ENCODE assay signal across 2 cellular contexts in the genomic region with DNA sequence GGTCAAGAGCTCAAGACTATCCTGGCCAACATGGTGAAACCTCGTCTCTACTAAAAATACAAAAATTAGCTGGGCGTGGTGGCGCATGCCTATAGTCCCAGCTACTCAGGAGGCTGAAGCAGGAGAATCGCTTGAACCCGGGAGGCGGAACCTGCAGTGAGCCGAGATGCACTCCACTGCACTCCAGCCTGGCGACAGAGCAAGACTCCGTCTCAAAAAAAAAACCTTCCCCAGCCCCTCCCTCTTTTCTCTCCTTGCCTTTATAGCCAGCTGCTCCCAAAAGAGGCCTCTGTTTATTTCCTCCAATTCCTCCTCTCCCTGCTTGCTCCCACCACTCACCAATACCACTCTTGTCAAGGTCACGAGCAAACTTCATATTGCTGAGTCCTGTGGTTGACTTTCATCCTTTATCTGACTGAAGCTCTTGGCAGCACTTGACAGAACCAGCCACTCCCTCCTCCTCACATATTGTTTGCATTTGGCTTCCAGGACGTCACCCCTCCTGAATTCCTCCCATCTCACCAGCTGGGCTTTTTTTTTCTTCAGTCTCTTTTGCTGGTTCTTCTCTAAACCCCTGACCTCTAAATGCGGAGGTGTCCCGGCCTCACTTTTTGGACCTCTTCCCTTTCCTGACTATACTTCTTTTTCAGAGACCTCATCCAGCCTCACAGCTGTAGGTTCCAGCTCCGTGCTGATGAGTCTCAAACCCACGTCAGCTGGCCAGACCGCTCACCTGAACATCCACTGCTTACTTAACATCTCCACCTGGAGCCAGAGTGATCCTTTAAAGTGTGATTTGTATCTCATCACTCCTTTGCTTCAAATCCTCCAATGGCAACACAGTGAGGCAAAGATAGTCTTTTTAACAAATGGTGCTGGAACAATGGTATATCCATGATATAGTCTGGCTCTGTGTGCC.
TF ChIP-seq lines count a peak whose summit lies in the region.

No MANE protein-coding gene starts in this region.

TF ChIP-seq in IMR-90, 13 proteins besides CTCF, POLR2A, EP300 and RAD21:
- TF ChIP-seq MAFK (IDR thresholded peaks at IDR 0.05; ENCODE audit: low read depth, low read length) = no peak
- TF ChIP-seq RFX5 (IDR thresholded peaks at IDR 0.05; ENCODE audit: low read depth, low read length) = no peak

TF ChIP-seq in K562, 482 proteins besides CTCF, POLR2A, EP300 and RAD21 (continues in another document):
- TF ChIP-seq POLR2AphosphoS2 (IDR thresholded peaks at IDR 0.05; ENCODE audit: low read length) (no peak), ARNT (IDR thresholded peaks at IDR 0.05) (no peak), MEIS2 (IDR thresholded peaks at IDR 0.05; ENCODE audit: partially characterized antibody) (peak; percentile 58), SMARCE1 (IDR thresholded peaks at IDR 0.05) (peak; percentile 69), LCOR (CRISPR knock-in tag; IDR thresholded peaks at IDR 0.05) (no peak), BRCA1 (IDR thresholded peaks at IDR 0.05) (no peak), BRCA1 (CRISPR knock-in tag; IDR thresholded peaks at IDR 0.05) (no peak), ZNF511 (CRISPR knock-in tag; IDR thresholded peaks at IDR 0.05) (no peak), ZFP1 (CRISPR knock-in tag; IDR thresholded peaks at IDR 0.05) (no peak), PTRF (tag; IDR thresholded peaks at IDR 0.05) (no peak), ZZZ3 (IDR thresholded peaks at IDR 0.05) (no peak), DIDO1 (tag; IDR thresholded peaks at IDR 0.05; ENCODE audit: low read depth) (no peak), LEF1 (IDR thresholded peaks at IDR 0.05) (0 out of 2 replicates have a peak, but pooled peaks have one; percentile 56), FOXK1 (CRISPR knock-in tag; IDR thresholded peaks at IDR 0.05; ENCODE audit: borderline replicate concordance) (no peak), ZNF445 (CRISPR knock-in tag; IDR thresholded peaks at IDR 0.05; ENCODE audit: low read depth) (no peak), ZNF695 (CRISPR knock-in tag; IDR thresholded peaks at IDR 0.05) (no peak), TFAM (CRISPR knock-in tag; conservative IDR thresholded peaks at IDR 0.05) (no peak), TEAD4 (IDR thresholded peaks at IDR 0.05; ENCODE audit: low read length) (peak; percentile 51), TEAD4 (CRISPR knock-in tag; IDR thresholded peaks at IDR 0.05; ENCODE audit: borderline replicate concordance) (no peak), ZNF785 (CRISPR knock-in tag; IDR thresholded peaks at IDR 0.05) (no peak), RBM22 (IDR thresholded peaks at IDR 0.05; ENCODE audit: low read depth, low read length, poor library complexity, severe bottlenecking) (no peak), TOE1 (IDR thresholded peaks at IDR 0.05; ENCODE audit: borderline replicate concordance) (no peak), TOE1 (CRISPR knock-in tag; IDR thresholded peaks at IDR 0.05; ENCODE audit: borderline replicate concordance, low read depth) (no peak), SMARCA5 (IDR thresholded peaks at IDR 0.05) (no peak), TRIM25 (IDR thresholded peaks at IDR 0.05; ENCODE audit: borderline replicate concordance) (no peak), ZNF431 (CRISPR knock-in tag; IDR thresholded peaks at IDR 0.05) (no peak), FOXM1 (IDR thresholded peaks at IDR 0.05; ENCODE audit: low read depth) (no peak), FOXM1 (CRISPR knock-in tag; IDR thresholded peaks at IDR 0.05; ENCODE audit: low read depth) (no peak), SOX6 (IDR thresholded peaks at IDR 0.05) (peak; percentile 51), SNIP1 (IDR thresholded peaks at IDR 0.05; ENCODE audit: low read depth) (no peak), KLF6 (CRISPR knock-in tag; IDR thresholded peaks at IDR 0.05; ENCODE audit: borderline replicate concordance) (no peak)
- TF ChIP-seq, protein P1, sequence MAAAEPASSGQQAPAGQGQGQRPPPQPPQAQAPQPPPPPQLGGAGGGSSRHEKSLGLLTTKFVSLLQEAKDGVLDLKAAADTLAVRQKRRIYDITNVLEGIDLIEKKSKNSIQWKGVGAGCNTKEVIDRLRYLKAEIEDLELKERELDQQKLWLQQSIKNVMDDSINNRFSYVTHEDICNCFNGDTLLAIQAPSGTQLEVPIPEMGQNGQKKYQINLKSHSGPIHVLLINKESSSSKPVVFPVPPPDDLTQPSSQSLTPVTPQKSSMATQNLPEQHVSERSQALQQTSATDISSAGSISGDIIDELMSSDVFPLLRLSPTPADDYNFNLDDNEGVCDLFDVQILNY (CRISPR knock-in tag; IDR thresholded peaks at IDR 0.05) = no peak
- TF ChIP-seq, protein P2, sequence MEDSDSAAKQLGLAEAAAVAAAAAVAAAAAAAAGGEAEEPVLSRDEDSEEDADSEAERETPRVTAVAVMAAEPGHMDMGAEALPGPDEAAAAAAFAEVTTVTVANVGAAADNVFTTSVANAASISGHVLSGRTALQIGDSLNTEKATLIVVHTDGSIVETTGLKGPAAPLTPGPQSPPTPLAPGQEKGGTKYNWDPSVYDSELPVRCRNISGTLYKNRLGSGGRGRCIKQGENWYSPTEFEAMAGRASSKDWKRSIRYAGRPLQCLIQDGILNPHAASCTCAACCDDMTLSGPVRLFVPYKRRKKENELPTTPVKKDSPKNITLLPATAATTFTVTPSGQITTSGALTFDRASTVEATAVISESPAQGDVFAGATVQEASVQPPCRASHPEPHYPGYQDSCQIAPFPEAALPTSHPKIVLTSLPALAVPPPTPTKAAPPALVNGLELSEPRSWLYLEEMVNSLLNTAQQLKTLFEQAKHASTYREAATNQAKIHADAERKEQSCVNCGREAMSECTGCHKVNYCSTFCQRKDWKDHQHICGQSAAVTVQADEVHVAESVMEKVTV (CRISPR knock-in tag; IDR thresholded peaks at IDR 0.05) = no peak
- TF ChIP-seq, protein P3, sequence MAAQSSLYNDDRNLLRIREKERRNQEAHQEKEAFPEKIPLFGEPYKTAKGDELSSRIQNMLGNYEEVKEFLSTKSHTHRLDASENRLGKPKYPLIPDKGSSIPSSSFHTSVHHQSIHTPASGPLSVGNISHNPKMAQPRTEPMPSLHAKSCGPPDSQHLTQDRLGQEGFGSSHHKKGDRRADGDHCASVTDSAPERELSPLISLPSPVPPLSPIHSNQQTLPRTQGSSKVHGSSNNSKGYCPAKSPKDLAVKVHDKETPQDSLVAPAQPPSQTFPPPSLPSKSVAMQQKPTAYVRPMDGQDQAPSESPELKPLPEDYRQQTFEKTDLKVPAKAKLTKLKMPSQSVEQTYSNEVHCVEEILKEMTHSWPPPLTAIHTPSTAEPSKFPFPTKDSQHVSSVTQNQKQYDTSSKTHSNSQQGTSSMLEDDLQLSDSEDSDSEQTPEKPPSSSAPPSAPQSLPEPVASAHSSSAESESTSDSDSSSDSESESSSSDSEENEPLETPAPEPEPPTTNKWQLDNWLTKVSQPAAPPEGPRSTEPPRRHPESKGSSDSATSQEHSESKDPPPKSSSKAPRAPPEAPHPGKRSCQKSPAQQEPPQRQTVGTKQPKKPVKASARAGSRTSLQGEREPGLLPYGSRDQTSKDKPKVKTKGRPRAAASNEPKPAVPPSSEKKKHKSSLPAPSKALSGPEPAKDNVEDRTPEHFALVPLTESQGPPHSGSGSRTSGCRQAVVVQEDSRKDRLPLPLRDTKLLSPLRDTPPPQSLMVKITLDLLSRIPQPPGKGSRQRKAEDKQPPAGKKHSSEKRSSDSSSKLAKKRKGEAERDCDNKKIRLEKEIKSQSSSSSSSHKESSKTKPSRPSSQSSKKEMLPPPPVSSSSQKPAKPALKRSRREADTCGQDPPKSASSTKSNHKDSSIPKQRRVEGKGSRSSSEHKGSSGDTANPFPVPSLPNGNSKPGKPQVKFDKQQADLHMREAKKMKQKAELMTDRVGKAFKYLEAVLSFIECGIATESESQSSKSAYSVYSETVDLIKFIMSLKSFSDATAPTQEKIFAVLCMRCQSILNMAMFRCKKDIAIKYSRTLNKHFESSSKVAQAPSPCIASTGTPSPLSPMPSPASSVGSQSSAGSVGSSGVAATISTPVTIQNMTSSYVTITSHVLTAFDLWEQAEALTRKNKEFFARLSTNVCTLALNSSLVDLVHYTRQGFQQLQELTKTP (IDR thresholded peaks at IDR 0.05; ENCODE audit: low read depth in 1 of 2, partially characterized antibody in 2 of 2) = peak in 1 of 2 experiments; percentile 25
- TF ChIP-seq, protein P4, sequence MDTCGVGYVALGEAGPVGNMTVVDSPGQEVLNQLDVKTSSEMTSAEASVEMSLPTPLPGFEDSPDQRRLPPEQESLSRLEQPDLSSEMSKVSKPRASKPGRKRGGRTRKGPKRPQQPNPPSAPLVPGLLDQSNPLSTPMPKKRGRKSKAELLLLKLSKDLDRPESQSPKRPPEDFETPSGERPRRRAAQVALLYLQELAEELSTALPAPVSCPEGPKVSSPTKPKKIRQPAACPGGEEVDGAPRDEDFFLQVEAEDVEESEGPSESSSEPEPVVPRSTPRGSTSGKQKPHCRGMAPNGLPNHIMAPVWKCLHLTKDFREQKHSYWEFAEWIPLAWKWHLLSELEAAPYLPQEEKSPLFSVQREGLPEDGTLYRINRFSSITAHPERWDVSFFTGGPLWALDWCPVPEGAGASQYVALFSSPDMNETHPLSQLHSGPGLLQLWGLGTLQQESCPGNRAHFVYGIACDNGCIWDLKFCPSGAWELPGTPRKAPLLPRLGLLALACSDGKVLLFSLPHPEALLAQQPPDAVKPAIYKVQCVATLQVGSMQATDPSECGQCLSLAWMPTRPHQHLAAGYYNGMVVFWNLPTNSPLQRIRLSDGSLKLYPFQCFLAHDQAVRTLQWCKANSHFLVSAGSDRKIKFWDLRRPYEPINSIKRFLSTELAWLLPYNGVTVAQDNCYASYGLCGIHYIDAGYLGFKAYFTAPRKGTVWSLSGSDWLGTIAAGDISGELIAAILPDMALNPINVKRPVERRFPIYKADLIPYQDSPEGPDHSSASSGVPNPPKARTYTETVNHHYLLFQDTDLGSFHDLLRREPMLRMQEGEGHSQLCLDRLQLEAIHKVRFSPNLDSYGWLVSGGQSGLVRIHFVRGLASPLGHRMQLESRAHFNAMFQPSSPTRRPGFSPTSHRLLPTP (IDR thresholded peaks at IDR 0.05; ENCODE audit: borderline replicate concordance, extremely low read depth, insufficient read length) = no peak
- TF ChIP-seq, protein P5, sequence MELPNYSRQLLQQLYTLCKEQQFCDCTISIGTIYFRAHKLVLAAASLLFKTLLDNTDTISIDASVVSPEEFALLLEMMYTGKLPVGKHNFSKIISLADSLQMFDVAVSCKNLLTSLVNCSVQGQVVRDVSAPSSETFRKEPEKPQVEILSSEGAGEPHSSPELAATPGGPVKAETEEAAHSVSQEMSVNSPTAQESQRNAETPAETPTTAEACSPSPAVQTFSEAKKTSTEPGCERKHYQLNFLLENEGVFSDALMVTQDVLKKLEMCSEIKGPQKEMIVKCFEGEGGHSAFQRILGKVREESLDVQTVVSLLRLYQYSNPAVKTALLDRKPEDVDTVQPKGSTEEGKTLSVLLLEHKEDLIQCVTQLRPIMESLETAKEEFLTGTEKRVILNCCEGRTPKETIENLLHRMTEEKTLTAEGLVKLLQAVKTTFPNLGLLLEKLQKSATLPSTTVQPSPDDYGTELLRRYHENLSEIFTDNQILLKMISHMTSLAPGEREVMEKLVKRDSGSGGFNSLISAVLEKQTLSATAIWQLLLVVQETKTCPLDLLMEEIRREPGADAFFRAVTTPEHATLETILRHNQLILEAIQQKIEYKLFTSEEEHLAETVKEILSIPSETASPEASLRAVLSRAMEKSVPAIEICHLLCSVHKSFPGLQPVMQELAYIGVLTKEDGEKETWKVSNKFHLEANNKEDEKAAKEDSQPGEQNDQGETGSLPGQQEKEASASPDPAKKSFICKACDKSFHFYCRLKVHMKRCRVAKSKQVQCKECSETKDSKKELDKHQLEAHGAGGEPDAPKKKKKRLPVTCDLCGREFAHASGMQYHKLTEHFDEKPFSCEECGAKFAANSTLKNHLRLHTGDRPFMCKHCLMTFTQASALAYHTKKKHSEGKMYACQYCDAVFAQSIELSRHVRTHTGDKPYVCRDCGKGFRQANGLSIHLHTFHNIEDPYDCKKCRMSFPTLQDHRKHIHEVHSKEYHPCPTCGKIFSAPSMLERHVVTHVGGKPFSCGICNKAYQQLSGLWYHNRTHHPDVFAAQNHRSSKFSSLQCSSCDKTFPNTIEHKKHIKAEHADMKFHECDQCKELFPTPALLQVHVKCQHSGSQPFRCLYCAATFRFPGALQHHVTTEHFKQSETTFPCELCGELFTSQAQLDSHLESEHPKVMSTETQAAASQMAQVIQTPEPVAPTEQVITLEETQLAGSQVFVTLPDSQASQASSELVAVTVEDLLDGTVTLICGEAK (IDR thresholded peaks at IDR 0.05) = no peak
- TF ChIP-seq, protein P5 (CRISPR knock-in tag; IDR thresholded peaks at IDR 0.05) = no peak
